11 cellular contexts compared by ENCODE assay signal in the genomic region with DNA sequence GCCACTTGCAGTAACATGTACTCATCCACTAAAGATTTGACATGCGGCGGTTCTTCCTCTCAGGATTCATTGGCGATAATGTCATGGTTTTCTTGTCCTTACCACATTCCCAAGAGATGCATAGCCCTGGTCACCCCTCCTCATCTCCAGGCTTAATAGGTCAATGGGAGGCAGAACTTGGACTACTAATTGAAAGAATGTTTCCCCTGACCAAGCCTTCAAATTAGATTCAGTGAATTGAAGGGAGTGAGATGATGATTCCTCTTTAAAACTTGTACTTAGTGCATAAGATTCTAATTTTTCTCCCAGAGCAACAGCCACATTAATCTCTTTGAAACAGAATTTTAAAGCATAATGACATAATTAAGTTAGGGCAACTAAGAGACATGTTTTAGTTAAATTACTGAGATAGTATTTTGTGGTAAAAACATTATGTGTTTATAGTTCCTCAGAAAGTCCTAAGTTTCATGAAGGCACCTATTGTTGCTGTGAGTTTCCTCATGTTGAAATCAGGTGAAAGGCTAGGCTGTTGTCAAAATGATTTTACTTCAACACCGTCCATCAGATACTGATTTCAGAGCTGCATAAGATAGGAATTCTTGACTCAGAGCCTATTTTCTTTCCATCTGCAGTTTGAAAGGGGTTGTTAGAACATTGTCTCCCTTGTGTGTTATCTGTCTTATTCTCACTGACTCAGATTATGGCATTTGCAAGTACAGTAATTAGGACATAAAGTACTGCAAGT. TPM values are rescaled to one million over a fixed set of nuclear protein-coding genes. Genes with fewer than 3 reads are reported as not detected.
DNase-seq lines count a peak whose midpoint lies in the region; ATAC-seq and TF ChIP-seq lines count a peak whose summit lies in the region.
"Had no signal": no experiment of that assay in that cellular context is flagged by ENCODE, and none has a peak within 500 bp of the region (broad histone marks: within the 10 kb centered on the region; RNA-seq: fewer than 3 reads in every experiment).

No MANE protein-coding gene starts in this region.

- TF ChIP-seq CTCF in endodermal cell (conservative IDR thresholded peaks at IDR 0.05) = no peak

- H3K4me1 Mint-ChIP-seq in endodermal cell = peaks cover 42% of the 10 kb centered on the region
- H3K4me1 Mint-ChIP-seq in naive thymus-derived CD4-positive, alpha-beta T cell = peaks cover 27 to 83% (median 73%) of the 10 kb centered on the region in 7 donors
- H3K4me1 Mint-ChIP-seq in stimulated activated memory B cell treated with anti-CD40 and anti-IgM and Interleukin-4, amounts not matched to agents 10 μg/mL and 1 μg/mL and 100 μg/mL, for 72 hours = peaks cover 41% of the 10 kb centered on the region

- H3K27ac Mint-ChIP-seq in endodermal cell = peak overlapping the region; percentile 32
- H3K27ac Mint-ChIP-seq in naive thymus-derived CD4-positive, alpha-beta T cell = peak overlapping the region in 8 of 9 donors; percentile 20 to 66 (median 54)
- no peak overlapping the region for H3K27ac Mint-ChIP-seq in stimulated activated memory B cell treated with anti-CD40 and anti-IgM and Interleukin-4, amounts not matched to agents 10 μg/mL and 1 μg/mL and 100 μg/mL, for 72 hours

- no peaks in the 10 kb centered on the region for H3K27me3 Mint-ChIP-seq in endodermal cell (ENCODE audit: insufficient read depth)
- no peaks in the 10 kb centered on the region for H3K27me3 Mint-ChIP-seq in naive thymus-derived CD4-positive, alpha-beta T cell
- no peaks in the 10 kb centered on the region for H3K27me3 Mint-ChIP-seq in stimulated activated memory B cell treated with anti-CD40 and anti-IgM and Interleukin-4, amounts not matched to agents 10 μg/mL and 1 μg/mL and 100 μg/mL, for 72 hours

- intact Hi-C loops in naive thymus-derived CD4-positive, alpha-beta T cell (cut with micrococcal nuclease) = loop anchor here in 1 of 2 donors (5.0 kb wide), 2 partner anchors 103 to 297 kb away; a partner anchor contains a TSS

- no peak overlapping the region for H3K9ac ChIP-seq in endodermal cell (ENCODE audit: extremely low read depth, low read length, poor library complexity, severe bottlenecking)

- 92 to 97% methylated on average over 4 of the region's 4 CpGs for WGBS in endodermal cell (ENCODE audit: insufficient coverage in 1 of 2, insufficient read length in 1 of 2), 2 experiments

- DNase-seq in COLO829 (ENCODE audit: low spot score) (peak; percentile 58), LHCN-M2 (ENCODE audit: low read depth) (peak; percentile 65), endodermal cell (no peak), SW 1271 (lab: John Stamatoyannopoulos, UW) (no peak), DMS79 treated with DMSO at 0.1 percent for 48 hours (lab: John Stamatoyannopoulos, UW) (no peak)
- DNase-seq in naive thymus-derived CD4-positive, alpha-beta T cell = no peak
- DNase-seq: activated CD4-positive, CD25-positive, alpha-beta regulatory T cell treated with anti-CD3 and anti-CD28 coated beads, Interleukin-2, amount 50 U/mL, for 72 hours; caudate nucleus; sigmoid colon had no signal

- peaks cover 5% of the 10 kb centered on the region for H3K4me1 ChIP-seq in endodermal cell (ENCODE audit: control insufficient read depth, insufficient read depth, low read length)
- peaks cover 15 to 38% of the 10 kb centered on the region in 2 donors for H3K4me1 ChIP-seq in naive thymus-derived CD4-positive, alpha-beta T cell (ENCODE audit: control insufficient read depth in 2 of 2, insufficient read depth in 2 of 2, low read length in 2 of 2)

- CTCF ChIA-PET in naive thymus-derived CD4-positive, alpha-beta T cell (lab: Charles Lee) = interaction anchor here (0.7 to 2.5 kb wide), 2 partner anchors 72 to 81 kb away, joined by 3 to 11 read pairs; no protein-coding TSS in a partner anchor

- no peak overlapping the region for H3K4me3 ChIP-seq in endodermal cell (ENCODE audit: low read length)
- no peak overlapping the region for H3K4me3 ChIP-seq in naive thymus-derived CD4-positive, alpha-beta T cell (ENCODE audit: low read length)
- H3K4me3 ChIP-seq: sigmoid colon had no signal

- no peaks in the 10 kb centered on the region for H3K27me3 ChIP-seq in endodermal cell (ENCODE audit: control insufficient read depth, insufficient read depth, low read length, poor library complexity, severe bottlenecking)
- H3K27me3 ChIP-seq in naive thymus-derived CD4-positive, alpha-beta T cell (ENCODE audit: control insufficient read depth in 2 of 2, insufficient read depth in 2 of 2, low read length in 2 of 2) = no peaks in the 10 kb centered on the region
- H3K27me3 ChIP-seq: sigmoid colon had no signal

- no peak overlapping the region for H3K27ac ChIP-seq in endodermal cell (ENCODE audit: low read depth, low read length)
- no peak overlapping the region for H3K27ac ChIP-seq in naive thymus-derived CD4-positive, alpha-beta T cell (ENCODE audit: low read depth, low read length)
- H3K27ac ChIP-seq: sigmoid colon had no signal

- H3K36me3 ChIP-seq in endodermal cell (ENCODE audit: control insufficient read depth, insufficient read depth, low read length) = peaks cover 10% of the 10 kb centered on the region
- H3K36me3 ChIP-seq in naive thymus-derived CD4-positive, alpha-beta T cell (ENCODE audit: control insufficient read depth in 2 of 3, insufficient read depth in 3 of 3, low read length in 3 of 3) = peaks cover 20 to 68% (median 22%) of the 10 kb centered on the region in 3 experiments
- H3K36me3 ChIP-seq: sigmoid colon had no signal

- H3K36me3 Mint-ChIP-seq in endodermal cell (ENCODE audit: low read depth) = peaks cover 13% of the 10 kb centered on the region
- peaks cover 7 to 48% (median 17%) of the 10 kb centered on the region in 5 donors for H3K36me3 Mint-ChIP-seq in naive thymus-derived CD4-positive, alpha-beta T cell
- H3K36me3 Mint-ChIP-seq in stimulated activated memory B cell treated with anti-CD40 and anti-IgM and Interleukin-4, amounts not matched to agents 10 μg/mL and 1 μg/mL and 100 μg/mL, for 72 hours = peaks cover 57% of the 10 kb centered on the region

- no peak overlapping the region for H3K4me3 Mint-ChIP-seq in endodermal cell
- H3K4me3 Mint-ChIP-seq in naive thymus-derived CD4-positive, alpha-beta T cell = peak overlapping the region in 4 of 10 donors; percentile 28 to 54 (median 38)
- H3K4me3 Mint-ChIP-seq in stimulated activated memory B cell treated with anti-CD40 and anti-IgM and Interleukin-4, amounts not matched to agents 10 μg/mL and 1 μg/mL and 100 μg/mL, for 72 hours = no peak overlapping the region

- H3K9me3 Mint-ChIP-seq in endodermal cell = no peaks in the 10 kb centered on the region
- no peaks in the 10 kb centered on the region for H3K9me3 Mint-ChIP-seq in naive thymus-derived CD4-positive, alpha-beta T cell
- H3K9me3 Mint-ChIP-seq in stimulated activated memory B cell treated with anti-CD40 and anti-IgM and Interleukin-4, amounts not matched to agents 10 μg/mL and 1 μg/mL and 100 μg/mL, for 72 hours = no peaks in the 10 kb centered on the region

- no peak for ATAC-seq in naive thymus-derived CD4-positive, alpha-beta T cell
- ATAC-seq in stimulated activated memory B cell treated with anti-CD40 and anti-IgM and Interleukin-4, amounts not matched to agents 10 μg/mL and 1 μg/mL and 100 μg/mL, for 72 hours = no peak
- ATAC-seq in GM19035 (IDR thresholded peaks at IDR 0.05; ENCODE audit: unreplicated experiment) = no peak

- POLR2A ChIA-PET in naive thymus-derived CD4-positive, alpha-beta T cell (lab: Charles Lee) = interaction anchor here (2.2 kb wide), 1 partner anchor 36 kb away, joined by 14 read pairs; no protein-coding TSS in a partner anchor

- H3K9me3 ChIP-seq in endodermal cell (ENCODE audit: control insufficient read depth, low read length) = no peaks in the 10 kb centered on the region
- no peaks in the 10 kb centered on the region for H3K9me3 ChIP-seq in naive thymus-derived CD4-positive, alpha-beta T cell (ENCODE audit: control insufficient read depth in 2 of 3, low read length in 3 of 3)
- H3K9me3 ChIP-seq: sigmoid colon had no signal

RNA-seq across cellular contexts. Expression of a gene that starts 48.5 kb away (rescaled TPM):
- total RNA-seq in LHCN-M2 (2014; rRNA removed) = 18.2 and 22.3 TPM in 2 replicates
- 7.5 TPM for polyA plus RNA-seq in LHCN-M2 (2012)
- 10 to 100 TPM; 29.2 to 33.1 TPM for total RNA-seq in endodermal cell
- polyA plus RNA-seq in endodermal cell (2013, experiment 1 of 2) = 22.3 TPM
- 21.1 TPM for polyA plus RNA-seq in endodermal cell (2013, experiment 2 of 2)
- 100 to 1,000 TPM; 207 to 383 (median 267) TPM for total RNA-seq in naive thymus-derived CD4-positive, alpha-beta T cell
- 100 to 1,000 TPM; 175 to 241 TPM for polyA plus RNA-seq in naive thymus-derived CD4-positive, alpha-beta T cell

RNA-seq across cellular contexts. Expression of a gene that starts 54.6 kb away (rescaled TPM):
- total RNA-seq in LHCN-M2 (2014; rRNA removed) (59.3 and 61.7 TPM in 2 replicates), endodermal cell (10 to 100 TPM; 43.6 to 43.9 TPM)
- 46.6 TPM for polyA plus RNA-seq in LHCN-M2 (2012)
- polyA plus RNA-seq in endodermal cell (2013, experiment 1 of 2) = 46.7 TPM
- 44.1 TPM for polyA plus RNA-seq in endodermal cell (2013, experiment 2 of 2)
- total RNA-seq in naive thymus-derived CD4-positive, alpha-beta T cell = 10 to 100 TPM in 1 of 5 experiments, 1 to 10 TPM in 4; 7.0 to 22.5 (median 8.6) TPM
- 10 to 100 TPM; 15.1 to 30.2 TPM for polyA plus RNA-seq in naive thymus-derived CD4-positive, alpha-beta T cell

Comparison
In these comparisons a context has a peak if more than half of its experiments do, and no peak if none do; other contexts are left out.
1. DNase-seq: peak in COLO829 (single experiment) and LHCN-M2 (single experiment); none in endodermal cell (single experiment), naive thymus-derived CD4-positive, alpha-beta T cell (0 of 9), SW 1271 (0 of 2) and DMS79 treated with DMSO at 0.1 percent for 48 hours (single experiment).